Comparison of ENCODE assay signal across 27 cellular contexts in genomic region chr9:123537809-123538208, GRCh38.
"Had no signal": no experiment of that assay in that cellular context is flagged by ENCODE, and none has a peak within 500 bp of the region (broad histone marks: within the 10 kb centered on the region; RNA-seq: fewer than 3 reads in every experiment).

No MANE protein-coding gene starts in this region.

- H3K27ac ChIP-seq: esophagus muscularis mucosa, neutrophil, ovary, prostate gland, sigmoid colon, stomach, thyroid gland, upper lobe of left lung had no signal

- H3K4me1 ChIP-seq: prostate gland, stomach, upper lobe of left lung had no signal

- H3K9me3 ChIP-seq: esophagus muscularis mucosa, neutrophil, ovary, prostate gland, sigmoid colon, stomach, thyroid gland, upper lobe of left lung had no signal

- ATAC-seq: activated CD8-positive, alpha-beta T cell treated with anti-CD3 and anti-CD28 coated beads for 36 hours; activated naive CD4-positive, alpha-beta T cell treated with anti-CD3 and anti-CD28 coated beads, Interleukin-2, amount 50 U/mL, for 72 hours; activated T-cell treated with anti-CD3 and anti-CD28 coated beads, Interleukin-2, amount 50 U/mL, for 4 hours; left ventricle myocardium superior; stimulated activated effector memory CD8-positive, alpha-beta T cell treated with anti-CD3 and anti-CD28 coated beads, Interleukin-12 subunit alpha, Interleukin-12 subunit beta, amount 100 ng/mL, for 72 hours; T-helper 17 cell had no signal

- H3K36me3 ChIP-seq: esophagus muscularis mucosa, ovary, prostate gland, sigmoid colon, stomach, thyroid gland, upper lobe of left lung had no signal

- H3K27me3 ChIP-seq: esophagus muscularis mucosa, neutrophil, ovary, sigmoid colon, stomach, thyroid gland, upper lobe of left lung had no signal

- FAIRE-seq: bronchial epithelial cell, islet of Langerhans, small intestine had no signal

- H3K4me3 ChIP-seq: esophagus muscularis mucosa, ovary, prostate gland, sigmoid colon, stomach, thyroid gland, upper lobe of left lung had no signal

- DNase-seq: activated CD4-positive, alpha-beta T cell treated with anti-CD3 and anti-CD28 coated beads, Interleukin-2, amount 10 ng/mL, durations not matched to agents 24 days and 14 days; activated CD4-positive, CD25-positive, alpha-beta regulatory T cell treated with anti-CD3 and anti-CD28 coated beads, Interleukin-2, amount 50 U/mL, for 72 hours; activated CD8-positive, alpha-beta T cell treated with anti-CD3 and anti-CD28 coated beads for 36 hours; activated T-cell treated with anti-CD3 and anti-CD28 coated beads, Interleukin-2, amount 50 U/mL, for 4 hours; endodermal cell; foreskin melanocyte; left ventricle myocardium superior; mammary epithelial cell; naive B cell; nephron progenitor cell; ovary; retina; sigmoid colon; small intestine; stimulated activated CD4-positive, alpha-beta T cell treated with anti-CD3 and anti-CD28 coated beads, Interleukin-4, amount 100 ng/mL, for 24 hours; stomach; T-helper 17 cell; T1000; thyroid gland; upper lobe of left lung had no signal
